Comparison of ENCODE assay signal across 10 cellular contexts in the genomic region with DNA sequence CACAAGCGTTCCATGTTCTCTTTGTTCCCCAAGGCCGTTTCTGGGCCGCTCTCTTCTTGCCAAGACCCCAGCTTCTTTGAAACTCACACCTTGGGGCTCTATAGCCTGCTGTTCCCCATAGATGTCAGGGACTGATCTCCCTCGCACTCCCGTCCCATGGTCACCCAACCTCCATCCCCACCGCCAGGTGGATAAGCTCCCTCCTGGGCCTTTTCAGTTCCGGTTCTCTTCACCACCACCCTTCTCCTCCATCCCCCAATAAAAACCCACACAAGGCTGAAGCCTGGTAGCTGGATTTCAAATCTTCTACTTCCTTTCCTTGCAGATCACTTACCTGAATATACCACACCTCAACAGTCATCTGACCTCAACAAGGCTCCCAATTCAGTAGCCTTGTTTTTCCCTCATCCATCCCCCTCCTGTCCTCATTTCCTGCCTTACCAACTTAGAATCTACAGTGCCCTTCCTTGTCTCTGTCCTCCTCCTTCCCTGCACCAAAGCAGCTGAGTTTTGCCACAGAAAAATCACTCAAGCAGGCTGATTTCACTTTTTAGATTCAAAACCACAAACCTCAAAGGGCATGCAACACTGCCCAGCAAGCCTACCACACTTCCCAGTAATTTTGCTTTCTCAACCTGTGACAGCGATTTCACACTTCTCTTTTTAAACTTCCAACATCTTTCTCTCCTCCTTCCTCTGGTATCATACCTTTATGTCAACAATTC. TPM values are rescaled to one million over a fixed set of nuclear protein-coding genes. Genes with fewer than 3 reads are reported as not detected.
DNase-seq lines count a peak whose midpoint lies in the region; ATAC-seq and TF ChIP-seq lines count a peak whose summit lies in the region.
"Had no signal": no experiment of that assay in that cellular context is flagged by ENCODE, and none has a peak within 500 bp of the region (broad histone marks: within the 10 kb centered on the region; RNA-seq: fewer than 3 reads in every experiment).

No MANE protein-coding gene starts in this region.

- no peaks in the 10 kb centered on the region for H3K27me3 ChIP-seq in fibroblast of lung (ENCODE audit: control insufficient read depth, insufficient read depth, low read length)
- no peaks in the 10 kb centered on the region for H3K27me3 ChIP-seq in ovary
- H3K27me3 ChIP-seq: adrenal gland had no signal

- no peaks in the 10 kb centered on the region for H4K20me1 ChIP-seq in fibroblast of lung (ENCODE audit: control insufficient read depth, extremely low read depth, insufficient read depth, low read length)

- no peak overlapping the region for H3K4me2 ChIP-seq in fibroblast of lung (ENCODE audit: extremely low read depth, insufficient read depth, low read length)

- H3K36me3 ChIP-seq in fibroblast of lung (ENCODE audit: control insufficient read depth, insufficient read depth, low read length) (no peaks in the 10 kb centered on the region), ovary (no peaks in the 10 kb centered on the region)
- H3K36me3 ChIP-seq: adrenal gland had no signal

- peaks cover 28% of the 10 kb centered on the region for H3K79me2 ChIP-seq in fibroblast of lung (ENCODE audit: control insufficient read depth, insufficient read depth, low read length)

- H3K4me3 ChIP-seq in fibroblast of lung (replicated peaks in 1 of 4; ENCODE audit: control extremely low read depth in 1 of 4, insufficient read depth in 1 of 4, low read depth in 3 of 4, low read length in 4 of 4) (no peak overlapping the region), ovary (no peak overlapping the region)
- H3K4me3 ChIP-seq: adrenal gland had no signal

- H2AFZ ChIP-seq in fibroblast of lung (ENCODE audit: low read length), result no peak overlapping the region

- intact Hi-C loops in ovary (cut with DNase I), result no loop called here
- intact Hi-C loops in left colon (cut with DNase I, micrococcal nuclease), result no loop called here

- no peaks in the 10 kb centered on the region for H3K9me3 ChIP-seq in fibroblast of lung (ENCODE audit: control insufficient read depth, insufficient read depth, low read depth, low read length)
- no peaks in the 10 kb centered on the region for H3K9me3 ChIP-seq in ovary
- H3K9me3 ChIP-seq: adrenal gland had no signal

- no peak for TF ChIP-seq CTCF in fibroblast of lung (conservative IDR thresholded peaks at IDR 0.05 in 1 of 2, IDR thresholded peaks at IDR 0.05 in 1 of 2; ENCODE audit: low read depth in 1 of 2, low read length in 2 of 2)
- no peak for TF ChIP-seq CTCF in ovary (IDR thresholded peaks at IDR 0.05)

- DNase-seq in COLO829 (ENCODE audit: low spot score) (peak; percentile 61), HT1080 (ENCODE audit: low read depth) (peak; percentile 65), fibroblast of lung (ENCODE audit: low read depth in 2 of 2) (peak; percentile 24 to 54), NCI-H2029 (lab: John Stamatoyannopoulos, UW) (no peak), ovary (no peak), HCEC 1CT (no peak), left colon (no peak)

- TF ChIP-seq EP300 in ovary (IDR thresholded peaks at IDR 0.05), result no peak

- H3K4me1 ChIP-seq in fibroblast of lung (ENCODE audit: control insufficient read depth, extremely low read depth, insufficient read depth, low read length) (no peaks in the 10 kb centered on the region), ovary (ENCODE audit: insufficient read depth) (no peaks in the 10 kb centered on the region)

- 85 to 90% (median 87%) methylated on average over 8 of the region's 8 CpGs for WGBS in ovary, 3 donors

- H3K9ac ChIP-seq in fibroblast of lung (ENCODE audit: insufficient read depth, low read length), result no peak overlapping the region

- TF ChIP-seq POLR2A in ovary (IDR thresholded peaks at IDR 0.05), result no peak

- H3K27ac ChIP-seq in fibroblast of lung (ENCODE audit: insufficient read depth, low read length) (no peak overlapping the region), ovary (no peak overlapping the region)
- H3K27ac ChIP-seq: adrenal gland had no signal

- ATAC-seq in GM19463 (IDR thresholded peaks at IDR 0.05; ENCODE audit: unreplicated experiment), result peak; percentile 80
- ATAC-seq in left colon, result no peak
- ATAC-seq: HCT116 had no signal

RNA-seq across cellular contexts. Expression of gene SLC37A3, which starts 7.7 kb away (rescaled TPM):
- 19.4 and 24.3 TPM in 2 replicates for total RNA-seq in HT1080 (2014; rRNA removed; shearing (Covaris generic))
- 18.7 and 25.8 TPM in 2 replicates for polyA plus RNA-seq in HT1080 (2015; cell fraction: cytosol; rRNA removed)
- 89.6 and 90.7 TPM in 2 replicates for polyA plus RNA-seq in HT1080 (2015; cell fraction: nucleus; rRNA removed)
- total RNA-seq in fibroblast of lung, result 53.5 and 58.0 TPM in 2 replicates
- polyA plus RNA-seq in fibroblast of lung, result 54.3 and 81.7 TPM in 2 replicates
- 22.2 and 36.7 TPM in 2 replicates for polyA plus RNA-seq in fibroblast of lung (2012)
- polyA minus RNA-seq in fibroblast of lung (ENCODE audit: low replicate concordance), result 68.3 and 86.4 TPM in 2 replicates
- 10 to 100 TPM; 30.6 to 74.6 (median 41.5) TPM for total RNA-seq in ovary
- polyA plus RNA-seq in ovary, result 10 to 100 TPM; 30.9 to 38.2 TPM
- total RNA-seq in left colon, result 10 to 100 TPM; 57.6 to 65.5 TPM

RNA-seq across cellular contexts. Expression of gene RAB19, which starts 13.2 kb away (rescaled TPM):
- total RNA-seq in HT1080 (2014; rRNA removed; shearing (Covaris generic)), result not detected in 2 replicates
- polyA plus RNA-seq in HT1080 (2015; cell fraction: cytosol; rRNA removed), result not detected in 2 replicates
- polyA plus RNA-seq in HT1080 (2015; cell fraction: nucleus; rRNA removed), result not detected in 2 replicates
- total RNA-seq in fibroblast of lung (not detected in 2 replicates), ovary (1 to 10 TPM in 2 of 7 donors, under 1 TPM in 2, not detected in 3; 0.26 to 3.1 (median 1.2) TPM), left colon (10 to 100 TPM; 14.9 to 21.9 TPM)
- polyA plus RNA-seq in fibroblast of lung (not detected in 2 replicates), ovary (not detected)
- not detected in 2 replicates for polyA plus RNA-seq in fibroblast of lung (2012)
- polyA minus RNA-seq in fibroblast of lung (ENCODE audit: low replicate concordance), result not detected in 2 replicates
- total RNA-seq: adrenal gland had no signal
- polyA plus RNA-seq: adrenal gland had no signal

Comparison
In these comparisons a context has a peak if more than half of its experiments do, and no peak if none do; other contexts are left out.
1. DNase-seq: peak in COLO829 (single experiment), HT1080 (single experiment) and fibroblast of lung (2 of 2); none in NCI-H2029 (single experiment), ovary (0 of 5), HCEC 1CT (single experiment) and left colon (0 of 2).